15 cellular contexts compared by ENCODE assay signal in genomic region chr5:138372225-138372624, GRCh38. TPM values are rescaled to one million over a fixed set of nuclear protein-coding genes. Genes with fewer than 3 reads are reported as not detected.
DNase-seq lines count a peak whose midpoint lies in the region; ATAC-seq, FAIRE-seq and TF ChIP-seq lines count a peak whose summit lies in the region.
"Had no signal": no experiment of that assay in that cellular context is flagged by ENCODE, and none has a peak within 500 bp of the region (broad histone marks: within the 10 kb centered on the region; RNA-seq: fewer than 3 reads in every experiment).

No MANE protein-coding gene starts in this region.

- H3K4me2 ChIP-seq in hepatocyte = no peak overlapping the region

- peaks cover 77% of the 10 kb centered on the region for H3K79me2 ChIP-seq in hepatocyte

- peak; percentile 91 for ATAC-seq in activated CD4-positive, alpha-beta T cell treated with anti-CD3 and anti-CD28 coated beads for 36 hours
- ATAC-seq in GM21447 (IDR thresholded peaks at IDR 0.05; ENCODE audit: unreplicated experiment) (peak; percentile 81), HG03039 (IDR thresholded peaks at IDR 0.05; ENCODE audit: unreplicated experiment) (peak; percentile 54)

- H3K27ac Mint-ChIP-seq in activated CD4-positive, alpha-beta T cell treated with anti-CD3 and anti-CD28 coated beads for 36 hours = no peak overlapping the region

- H3K4me1 Mint-ChIP-seq in activated CD4-positive, alpha-beta T cell treated with anti-CD3 and anti-CD28 coated beads for 36 hours = peaks cover 29% of the 10 kb centered on the region

- CTCF ChIA-PET in activated CD4-positive, alpha-beta T cell treated with anti-CD3 and anti-CD28 coated beads for 36 hours (lab: Charles Lee) = interaction anchor here (0.6 to 5.8 kb wide), 2 partner anchors 19 kb away, joined by 4 to 64 read pairs; partner anchors contain the start of gene KDM3B

- 90% methylated on average over 1 of the region's 1 CpG for WGBS in hepatocyte (ENCODE audit: low lambda C conversion rate, missing lambda C conversion rate)

- H2AFZ ChIP-seq in hepatocyte = no peak overlapping the region

- no peak for FAIRE-seq in urothelium cell line (lab: Jason Lieb, UNC)

- intact Hi-C loops in activated CD4-positive, alpha-beta T cell treated with anti-CD3 and anti-CD28 coated beads for 36 hours (cut with DNase I, micrococcal nuclease) = no loop called here

- TF ChIP-seq CTCF in neutrophil (IDR thresholded peaks at IDR 0.05) (no peak), hepatocyte (IDR thresholded peaks at IDR 0.05; ENCODE audit: poor library complexity) (no peak)

- H4K20me1 ChIP-seq in hepatocyte (ENCODE audit: insufficient read depth, poor library complexity, severe bottlenecking) = peaks cover 44% of the 10 kb centered on the region

- H3K4me3 Mint-ChIP-seq in activated CD4-positive, alpha-beta T cell treated with anti-CD3 and anti-CD28 coated beads for 36 hours = no peak overlapping the region

- no peak overlapping the region for H3K4me3 ChIP-seq in neutrophil (ENCODE audit: low read depth in 1 of 2, low read length in 1 of 2)
- H3K4me3 ChIP-seq in hepatocyte = no peak overlapping the region
- H3K4me3 ChIP-seq: adrenal gland, skin epidermis had no signal

- H3K27me3 ChIP-seq in neutrophil (no peaks in the 10 kb centered on the region), hepatocyte (no peaks in the 10 kb centered on the region)
- H3K27me3 ChIP-seq: adrenal gland had no signal

- DNase-seq in activated CD4-positive, alpha-beta T cell treated with anti-CD3 and anti-CD28 coated beads for 36 hours = no peak
- DNase-seq in activated CD4-positive, alpha-beta T cell treated with anti-CD3 and anti-CD28 coated beads, Interleukin-2, amount 50 U/mL, for 48 hours = no peak
- DNase-seq in hepatocyte (ENCODE audit: low spot score) (no peak), urothelium cell line (ENCODE audit: low spot score) (no peak), UCSD-AML1 (lab: John Stamatoyannopoulos, UW; ENCODE audit: unreplicated experiment) (no peak)
- DNase-seq: adrenal gland, glutamatergic neuron, HCEC 1CT, KG1, NCI-H1436 had no signal

- no peaks in the 10 kb centered on the region for H3K9me3 ChIP-seq in neutrophil
- no peaks in the 10 kb centered on the region for H3K9me3 ChIP-seq in hepatocyte (ENCODE audit: low read depth)
- H3K9me3 ChIP-seq: adrenal gland had no signal

- H3K9me2 ChIP-seq in hepatocyte (replicated peaks; ENCODE audit: insufficient read depth) = no peaks in the 10 kb centered on the region

- POLR2A ChIA-PET in activated CD4-positive, alpha-beta T cell treated with anti-CD3 and anti-CD28 coated beads for 36 hours (lab: Charles Lee) = interaction anchor here (1.0 kb wide), 1 partner anchor 9 kb away, joined by 4 read pairs; no protein-coding TSS in a partner anchor

- H3K27me3 Mint-ChIP-seq in activated CD4-positive, alpha-beta T cell treated with anti-CD3 and anti-CD28 coated beads for 36 hours = no peaks in the 10 kb centered on the region

- H3K27ac ChIP-seq in neutrophil = peak overlapping the region; percentile 90
- no peak overlapping the region for H3K27ac ChIP-seq in hepatocyte
- H3K27ac ChIP-seq: 22Rv1, adrenal gland, skin epidermis had no signal

- peaks cover 6% of the 10 kb centered on the region for H3K36me3 Mint-ChIP-seq in activated CD4-positive, alpha-beta T cell treated with anti-CD3 and anti-CD28 coated beads for 36 hours (ENCODE audit: low read depth)

- H3K4me1 ChIP-seq in neutrophil (ENCODE audit: control insufficient read depth in 1 of 2, insufficient read depth in 1 of 2, low read depth in 1 of 2, low read length in 1 of 2) (peaks cover 55 to 58% of the 10 kb centered on the region in 2 experiments), hepatocyte (ENCODE audit: insufficient read depth) (no peaks in the 10 kb centered on the region)

- no peaks in the 10 kb centered on the region for H3K9me3 Mint-ChIP-seq in activated CD4-positive, alpha-beta T cell treated with anti-CD3 and anti-CD28 coated beads for 36 hours (ENCODE audit: low read depth)

- H3K36me3 ChIP-seq in neutrophil = peaks cover 47% of the 10 kb centered on the region
- no peaks in the 10 kb centered on the region for H3K36me3 ChIP-seq in hepatocyte (replicated peaks; ENCODE audit: insufficient read depth, low read depth)

RNA-seq across cellular contexts. Expression of gene KDM3B, which starts 19.7 kb away (rescaled TPM):
- 10 to 100 TPM; 39.0 to 40.9 TPM for total RNA-seq in activated CD4-positive, alpha-beta T cell treated with anti-CD3 and anti-CD28 coated beads for 36 hours
- 56.6 and 67.8 TPM in 2 replicates for total RNA-seq in hepatocyte
- polyA plus RNA-seq in hepatocyte = 19.0 and 22.1 TPM in 2 replicates

RNA-seq across cellular contexts. Expression of gene FAM53C, which starts 34.2 kb away (rescaled TPM):
- total RNA-seq in activated CD4-positive, alpha-beta T cell treated with anti-CD3 and anti-CD28 coated beads for 36 hours = 10 to 100 TPM; 22.8 to 25.9 TPM
- total RNA-seq in hepatocyte = 33.6 and 33.7 TPM in 2 replicates
- 27.4 and 31.0 TPM in 2 replicates for polyA plus RNA-seq in hepatocyte

RNA-seq across cellular contexts. Expression of gene CDC25C, which starts 40.6 kb away (rescaled TPM):
- total RNA-seq in activated CD4-positive, alpha-beta T cell treated with anti-CD3 and anti-CD28 coated beads for 36 hours = 10 to 100 TPM; 15.9 to 19.0 TPM
- total RNA-seq in hepatocyte = 2.3 and 3.7 TPM in 2 replicates
- 1.6 and 3.1 TPM in 2 replicates for polyA plus RNA-seq in hepatocyte
